21 cellular contexts compared by ENCODE assay signal in the genomic region with DNA sequence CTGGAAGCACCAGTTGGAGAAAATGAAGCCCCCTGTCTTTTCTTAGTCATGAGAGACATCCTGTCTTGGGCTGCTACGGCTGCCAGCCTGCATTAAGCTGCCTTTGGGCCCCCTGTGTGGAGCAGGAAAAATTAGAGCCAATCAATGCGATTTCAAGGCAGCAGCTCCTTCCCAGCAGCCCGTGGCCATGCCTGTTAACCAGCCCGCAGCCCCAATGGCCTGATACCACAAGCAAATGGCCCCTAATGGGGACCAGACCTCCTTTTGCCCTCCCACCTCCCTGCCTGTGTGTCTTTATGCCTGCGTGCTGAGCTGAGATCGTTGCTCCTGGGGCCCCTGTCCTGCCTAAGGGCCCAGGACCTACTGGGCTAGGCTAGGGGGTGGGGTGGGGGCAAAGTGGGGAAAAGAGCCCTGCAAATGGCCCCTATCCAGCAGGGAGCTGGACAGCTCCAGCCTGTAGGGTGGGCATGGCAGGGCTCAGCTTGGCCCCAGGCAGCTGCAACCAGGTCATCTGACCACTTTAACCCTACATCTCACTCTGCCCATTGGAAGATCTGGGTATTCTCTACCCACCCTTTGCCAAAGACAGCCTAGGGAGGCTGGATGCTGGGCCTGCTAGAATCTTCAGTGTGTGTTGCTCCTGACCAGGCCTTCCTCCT.
"Had no signal": no experiment of that assay in that cellular context is flagged by ENCODE, and none has a peak within 500 bp of the region (broad histone marks: within the 10 kb centered on the region; RNA-seq: fewer than 3 reads in every experiment).

No MANE protein-coding gene starts in this region.

- H3K9me3 ChIP-seq: esophagus squamous epithelium, lower lobe of right lung, ovary, suprapubic skin, transverse colon had no signal

- H3K4me1 Mint-ChIP-seq: naive thymus-derived CD8-positive, alpha-beta T cell; stimulated activated naive CD8-positive, alpha-beta T cell treated with anti-CD3 and anti-CD28 coated beads, Interleukin-15, amount 100 ng/mL, for 72 hours had no signal

- H3K27ac ChIP-seq: esophagus squamous epithelium, lower lobe of right lung, ovary, suprapubic skin, transverse colon had no signal

- ATAC-seq: effector memory CD8-positive, alpha-beta T cell; left ventricle myocardium superior; lower lobe of right lung; naive thymus-derived CD8-positive, alpha-beta T cell; sciatic nerve; stimulated activated naive CD8-positive, alpha-beta T cell treated with anti-CD3 and anti-CD28 coated beads, Interleukin-15, amount 100 ng/mL, for 72 hours had no signal

- H3K4me3 Mint-ChIP-seq: effector memory CD8-positive, alpha-beta T cell; naive thymus-derived CD8-positive, alpha-beta T cell; nephron progenitor cell; stimulated activated naive CD8-positive, alpha-beta T cell treated with anti-CD3 and anti-CD28 coated beads, Interleukin-15, amount 100 ng/mL, for 72 hours had no signal

- H3K9me3 Mint-ChIP-seq: effector memory CD8-positive, alpha-beta T cell; naive thymus-derived CD8-positive, alpha-beta T cell; nephron progenitor cell; stimulated activated naive CD8-positive, alpha-beta T cell treated with anti-CD3 and anti-CD28 coated beads, Interleukin-15, amount 100 ng/mL, for 72 hours had no signal

- H3K36me3 ChIP-seq: esophagus squamous epithelium, lower lobe of right lung, ovary, suprapubic skin, transverse colon had no signal

- DNase-seq: cortex of kidney; effector memory CD8-positive, alpha-beta T cell; erythroblast; esophagus squamous epithelium; hypothalamus; left ventricle myocardium superior; lower lobe of right lung; naive thymus-derived CD8-positive, alpha-beta T cell; nephron progenitor cell; occipital lobe; stimulated activated CD4-positive, alpha-beta T cell treated with anti-CD3 and anti-CD28 coated beads, Interleukin-12 subunit alpha, Interleukin-12 subunit beta, amount 100 ng/mL, for 4 hours; stimulated activated CD4-positive, alpha-beta T cell treated with anti-CD3 and anti-CD28 coated beads, Interleukin-1b, Interleukin-23, amount 100 ng/mL, for 48 hours; stimulated activated CD4-positive, alpha-beta T cell treated with anti-CD3 and anti-CD28 coated beads, Interleukin-4, amount 100 ng/mL, for 1 hour; stimulated activated CD8-positive, alpha-beta memory T cell treated with anti-CD3 and anti-CD28 coated beads, Interleukin-4, amount 100 ng/mL, for 48 hours; stimulated activated naive CD4-positive, alpha-beta T cell; stimulated activated naive CD8-positive, alpha-beta T cell treated with anti-CD3 and anti-CD28 coated beads, Interleukin-15, amount 100 ng/mL, for 72 hours; transverse colon had no signal

- H3K4me1 ChIP-seq: esophagus squamous epithelium, lower lobe of right lung, suprapubic skin, transverse colon had no signal

- H3K4me3 ChIP-seq: esophagus squamous epithelium, lower lobe of right lung, ovary, smooth muscle cell, suprapubic skin, transverse colon had no signal

- H3K27ac Mint-ChIP-seq: effector memory CD8-positive, alpha-beta T cell; nephron progenitor cell had no signal

- H3K27me3 ChIP-seq: esophagus squamous epithelium, ovary, suprapubic skin had no signal

- H3K36me3 Mint-ChIP-seq: naive thymus-derived CD8-positive, alpha-beta T cell had no signal
